1 cellular context compared by ENCODE assay signal in the genomic region with DNA sequence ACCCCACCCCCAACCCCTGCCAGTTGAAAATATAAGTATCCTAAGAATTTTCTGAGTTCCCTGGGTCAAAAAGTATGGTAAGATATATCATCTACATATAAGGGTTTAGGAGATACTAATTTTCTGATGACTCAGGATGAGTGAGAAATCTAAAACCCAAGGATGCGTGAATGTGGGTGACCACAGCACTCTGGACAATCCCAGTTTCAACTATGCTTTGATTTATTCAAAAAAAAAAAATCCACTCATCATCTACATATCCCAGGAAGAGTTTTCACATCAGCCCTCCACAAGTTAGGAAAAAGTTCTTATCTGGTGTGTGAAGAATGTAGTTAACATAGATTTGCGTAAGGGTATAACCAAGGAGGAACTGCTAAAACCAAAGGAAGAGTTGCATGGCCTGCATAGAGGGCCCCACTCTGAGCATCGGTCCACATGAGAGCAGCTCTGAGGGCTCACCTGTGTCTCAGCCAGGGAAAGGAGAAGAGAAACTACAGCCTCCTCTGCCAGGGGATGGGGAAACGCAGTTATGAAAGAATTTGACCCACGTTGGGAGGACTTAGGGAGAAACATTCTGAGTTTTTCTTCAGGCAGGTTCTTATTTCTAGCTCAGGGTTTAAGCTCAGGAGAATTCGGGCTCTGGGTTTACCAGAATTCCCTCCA.
TF ChIP-seq lines count a peak whose summit lies in the region.

No MANE protein-coding gene starts in this region.

TF ChIP-seq in K562, 482 proteins besides CTCF, POLR2A, EP300 and RAD21 (continues in another document):
- TF ChIP-seq HMG20B (CRISPR knock-in tag; IDR thresholded peaks at IDR 0.05) = no peak
- 0 out of 2 replicates have a peak, but pooled peaks have one; percentile 12 for TF ChIP-seq NFE2 (IDR thresholded peaks at IDR 0.05; ENCODE audit: low read depth)
- no peak for TF ChIP-seq ZNF780A (CRISPR knock-in tag; IDR thresholded peaks at IDR 0.05)
- TF ChIP-seq ZNF707 (CRISPR knock-in tag; conservative IDR thresholded peaks at IDR 0.05) = no peak
- TF ChIP-seq, protein P1, sequence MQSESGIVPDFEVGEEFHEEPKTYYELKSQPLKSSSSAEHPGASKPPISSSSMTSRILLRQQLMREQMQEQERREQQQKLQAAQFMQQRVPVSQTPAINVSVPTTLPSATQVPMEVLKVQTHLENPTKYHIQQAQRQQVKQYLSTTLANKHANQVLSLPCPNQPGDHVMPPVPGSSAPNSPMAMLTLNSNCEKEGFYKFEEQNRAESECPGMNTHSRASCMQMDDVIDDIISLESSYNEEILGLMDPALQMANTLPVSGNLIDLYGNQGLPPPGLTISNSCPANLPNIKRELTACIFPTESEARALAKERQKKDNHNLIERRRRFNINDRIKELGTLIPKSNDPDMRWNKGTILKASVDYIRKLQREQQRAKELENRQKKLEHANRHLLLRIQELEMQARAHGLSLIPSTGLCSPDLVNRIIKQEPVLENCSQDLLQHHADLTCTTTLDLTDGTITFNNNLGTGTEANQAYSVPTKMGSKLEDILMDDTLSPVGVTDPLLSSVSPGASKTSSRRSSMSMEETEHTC (IDR thresholded peaks at IDR 0.05) = no peak
- TF ChIP-seq, protein P2, sequence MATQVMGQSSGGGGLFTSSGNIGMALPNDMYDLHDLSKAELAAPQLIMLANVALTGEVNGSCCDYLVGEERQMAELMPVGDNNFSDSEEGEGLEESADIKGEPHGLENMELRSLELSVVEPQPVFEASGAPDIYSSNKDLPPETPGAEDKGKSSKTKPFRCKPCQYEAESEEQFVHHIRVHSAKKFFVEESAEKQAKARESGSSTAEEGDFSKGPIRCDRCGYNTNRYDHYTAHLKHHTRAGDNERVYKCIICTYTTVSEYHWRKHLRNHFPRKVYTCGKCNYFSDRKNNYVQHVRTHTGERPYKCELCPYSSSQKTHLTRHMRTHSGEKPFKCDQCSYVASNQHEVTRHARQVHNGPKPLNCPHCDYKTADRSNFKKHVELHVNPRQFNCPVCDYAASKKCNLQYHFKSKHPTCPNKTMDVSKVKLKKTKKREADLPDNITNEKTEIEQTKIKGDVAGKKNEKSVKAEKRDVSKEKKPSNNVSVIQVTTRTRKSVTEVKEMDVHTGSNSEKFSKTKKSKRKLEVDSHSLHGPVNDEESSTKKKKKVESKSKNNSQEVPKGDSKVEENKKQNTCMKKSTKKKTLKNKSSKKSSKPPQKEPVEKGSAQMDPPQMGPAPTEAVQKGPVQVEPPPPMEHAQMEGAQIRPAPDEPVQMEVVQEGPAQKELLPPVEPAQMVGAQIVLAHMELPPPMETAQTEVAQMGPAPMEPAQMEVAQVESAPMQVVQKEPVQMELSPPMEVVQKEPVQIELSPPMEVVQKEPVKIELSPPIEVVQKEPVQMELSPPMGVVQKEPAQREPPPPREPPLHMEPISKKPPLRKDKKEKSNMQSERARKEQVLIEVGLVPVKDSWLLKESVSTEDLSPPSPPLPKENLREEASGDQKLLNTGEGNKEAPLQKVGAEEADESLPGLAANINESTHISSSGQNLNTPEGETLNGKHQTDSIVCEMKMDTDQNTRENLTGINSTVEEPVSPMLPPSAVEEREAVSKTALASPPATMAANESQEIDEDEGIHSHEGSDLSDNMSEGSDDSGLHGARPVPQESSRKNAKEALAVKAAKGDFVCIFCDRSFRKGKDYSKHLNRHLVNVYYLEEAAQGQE (CRISPR knock-in tag; IDR thresholded peaks at IDR 0.05; ENCODE audit: low read depth) = no peak
- peak; percentile 56; the same call in 1 of the 2 replicates for TF ChIP-seq C11orf30 (IDR thresholded peaks at IDR 0.05; ENCODE audit: low read depth)
- no peak for TF ChIP-seq PHB (CRISPR knock-in tag; IDR thresholded peaks at IDR 0.05)
- no peak for TF ChIP-seq HDAC3 (IDR thresholded peaks at IDR 0.05; ENCODE audit: borderline replicate concordance, partially characterized antibody)
- no peak for TF ChIP-seq KDM1A (IDR thresholded peaks at IDR 0.05)
- no peak for TF ChIP-seq CBFB (CRISPR knock-in tag; IDR thresholded peaks at IDR 0.05)
- TF ChIP-seq, protein P3, sequence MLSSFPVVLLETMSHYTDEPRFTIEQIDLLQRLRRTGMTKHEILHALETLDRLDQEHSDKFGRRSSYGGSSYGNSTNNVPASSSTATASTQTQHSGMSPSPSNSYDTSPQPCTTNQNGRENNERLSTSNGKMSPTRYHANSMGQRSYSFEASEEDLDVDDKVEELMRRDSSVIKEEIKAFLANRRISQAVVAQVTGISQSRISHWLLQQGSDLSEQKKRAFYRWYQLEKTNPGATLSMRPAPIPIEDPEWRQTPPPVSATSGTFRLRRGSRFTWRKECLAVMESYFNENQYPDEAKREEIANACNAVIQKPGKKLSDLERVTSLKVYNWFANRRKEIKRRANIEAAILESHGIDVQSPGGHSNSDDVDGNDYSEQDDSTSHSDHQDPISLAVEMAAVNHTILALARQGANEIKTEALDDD (IDR thresholded peaks at IDR 0.05) = no peak
- TF ChIP-seq EZH2 (IDR thresholded peaks at IDR 0.05; ENCODE audit: borderline replicate concordance, low read depth, low read length) = no peak
- no peak for TF ChIP-seq NCOA1 (IDR thresholded peaks at IDR 0.05; ENCODE audit: low read depth)
- TF ChIP-seq HDAC2 (IDR thresholded peaks at IDR 0.05) = no peak
- TF ChIP-seq MAFK (IDR thresholded peaks at IDR 0.05; ENCODE audit: low read length) = peak; percentile 13; the same call in 1 of the 2 replicates
- no peak for TF ChIP-seq SRSF7 (optimal IDR thresholded peaks at IDR 0.05; ENCODE audit: low read depth, low read length)
- 0 out of 4 replicates have a peak, but pooled peaks of 1 of the 2 experiments have one; percentile 10 for TF ChIP-seq RCOR1 (IDR thresholded peaks at IDR 0.05; ENCODE audit: borderline replicate concordance in 1 of 2, low read depth in 2 of 2, low read length in 2 of 2)
- TF ChIP-seq, protein P4, sequence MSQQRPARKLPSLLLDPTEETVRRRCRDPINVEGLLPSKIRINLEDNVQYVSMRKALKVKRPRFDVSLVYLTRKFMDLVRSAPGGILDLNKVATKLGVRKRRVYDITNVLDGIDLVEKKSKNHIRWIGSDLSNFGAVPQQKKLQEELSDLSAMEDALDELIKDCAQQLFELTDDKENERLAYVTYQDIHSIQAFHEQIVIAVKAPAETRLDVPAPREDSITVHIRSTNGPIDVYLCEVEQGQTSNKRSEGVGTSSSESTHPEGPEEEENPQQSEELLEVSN (IDR thresholded peaks at IDR 0.05; ENCODE audit: borderline replicate concordance in 1 of 2, extremely low read depth in 1 of 2, insufficient read depth in 1 of 2, insufficient read length in 1 of 2, low read depth in 1 of 2, low read length in 1 of 2, poor library complexity in 1 of 2, severe bottlenecking in 1 of 2) = no peak
- TF ChIP-seq KLF16 (IDR thresholded peaks at IDR 0.05) = no peak
- no peak for TF ChIP-seq NFATC3 (IDR thresholded peaks at IDR 0.05)
- no peak for TF ChIP-seq ZNF764 (CRISPR knock-in tag; IDR thresholded peaks at IDR 0.05; ENCODE audit: low read depth)
- TF ChIP-seq TEAD4 (IDR thresholded peaks at IDR 0.05; ENCODE audit: low read length) = no peak
- no peak for TF ChIP-seq TEAD4 (CRISPR knock-in tag; IDR thresholded peaks at IDR 0.05; ENCODE audit: borderline replicate concordance)
- TF ChIP-seq MAFG (tag; conservative IDR thresholded peaks at IDR 0.05) = peak; percentile 55; the same call in 1 of the 2 replicates
- TF ChIP-seq MTA2 (IDR thresholded peaks at IDR 0.05; ENCODE audit: low read depth) = no peak
- TF ChIP-seq LEF1 (IDR thresholded peaks at IDR 0.05) = no peak
- TF ChIP-seq ZNF239 (CRISPR knock-in tag; IDR thresholded peaks at IDR 0.05) = no peak
- TF ChIP-seq, protein P5, sequence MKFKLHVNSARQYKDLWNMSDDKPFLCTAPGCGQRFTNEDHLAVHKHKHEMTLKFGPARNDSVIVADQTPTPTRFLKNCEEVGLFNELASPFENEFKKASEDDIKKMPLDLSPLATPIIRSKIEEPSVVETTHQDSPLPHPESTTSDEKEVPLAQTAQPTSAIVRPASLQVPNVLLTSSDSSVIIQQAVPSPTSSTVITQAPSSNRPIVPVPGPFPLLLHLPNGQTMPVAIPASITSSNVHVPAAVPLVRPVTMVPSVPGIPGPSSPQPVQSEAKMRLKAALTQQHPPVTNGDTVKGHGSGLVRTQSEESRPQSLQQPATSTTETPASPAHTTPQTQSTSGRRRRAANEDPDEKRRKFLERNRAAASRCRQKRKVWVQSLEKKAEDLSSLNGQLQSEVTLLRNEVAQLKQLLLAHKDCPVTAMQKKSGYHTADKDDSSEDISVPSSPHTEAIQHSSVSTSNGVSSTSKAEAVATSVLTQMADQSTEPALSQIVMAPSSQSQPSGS (CRISPR knock-in tag; IDR thresholded peaks at IDR 0.05) = no peak
- TF ChIP-seq, protein P6, sequence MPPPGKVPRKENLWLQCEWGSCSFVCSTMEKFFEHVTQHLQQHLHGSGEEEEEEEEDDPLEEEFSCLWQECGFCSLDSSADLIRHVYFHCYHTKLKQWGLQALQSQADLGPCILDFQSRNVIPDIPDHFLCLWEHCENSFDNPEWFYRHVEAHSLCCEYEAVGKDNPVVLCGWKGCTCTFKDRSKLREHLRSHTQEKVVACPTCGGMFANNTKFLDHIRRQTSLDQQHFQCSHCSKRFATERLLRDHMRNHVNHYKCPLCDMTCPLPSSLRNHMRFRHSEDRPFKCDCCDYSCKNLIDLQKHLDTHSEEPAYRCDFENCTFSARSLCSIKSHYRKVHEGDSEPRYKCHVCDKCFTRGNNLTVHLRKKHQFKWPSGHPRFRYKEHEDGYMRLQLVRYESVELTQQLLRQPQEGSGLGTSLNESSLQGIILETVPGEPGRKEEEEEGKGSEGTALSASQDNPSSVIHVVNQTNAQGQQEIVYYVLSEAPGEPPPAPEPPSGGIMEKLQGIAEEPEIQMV (tag; conservative IDR thresholded peaks at IDR 0.05; ENCODE audit: low read depth) = no peak
- no peak for TF ChIP-seq HNRNPH1 (optimal IDR thresholded peaks at IDR 0.05; ENCODE audit: low read depth, low read length)
- no peak for TF ChIP-seq ZNF174 (CRISPR knock-in tag; IDR thresholded peaks at IDR 0.05)
- TF ChIP-seq, protein P7, sequence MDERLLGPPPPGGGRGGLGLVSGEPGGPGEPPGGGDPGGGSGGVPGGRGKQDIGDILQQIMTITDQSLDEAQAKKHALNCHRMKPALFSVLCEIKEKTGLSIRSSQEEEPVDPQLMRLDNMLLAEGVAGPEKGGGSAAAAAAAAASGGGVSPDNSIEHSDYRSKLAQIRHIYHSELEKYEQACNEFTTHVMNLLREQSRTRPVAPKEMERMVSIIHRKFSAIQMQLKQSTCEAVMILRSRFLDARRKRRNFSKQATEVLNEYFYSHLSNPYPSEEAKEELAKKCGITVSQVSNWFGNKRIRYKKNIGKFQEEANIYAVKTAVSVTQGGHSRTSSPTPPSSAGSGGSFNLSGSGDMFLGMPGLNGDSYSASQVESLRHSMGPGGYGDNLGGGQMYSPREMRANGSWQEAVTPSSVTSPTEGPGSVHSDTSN (CRISPR knock-in tag; IDR thresholded peaks at IDR 0.05; ENCODE audit: low read depth) = no peak
- TF ChIP-seq, protein P7 (tag; conservative IDR thresholded peaks at IDR 0.05; ENCODE audit: low read depth) = no peak
- no peak for TF ChIP-seq SMARCA4 (IDR thresholded peaks at IDR 0.05)
- TF ChIP-seq PRMT5 (CRISPR knock-in tag; IDR thresholded peaks at IDR 0.05) = no peak
- no peak for TF ChIP-seq ESRRA (IDR thresholded peaks at IDR 0.05; ENCODE audit: borderline replicate concordance, low read depth)
- TF ChIP-seq, protein P8, sequence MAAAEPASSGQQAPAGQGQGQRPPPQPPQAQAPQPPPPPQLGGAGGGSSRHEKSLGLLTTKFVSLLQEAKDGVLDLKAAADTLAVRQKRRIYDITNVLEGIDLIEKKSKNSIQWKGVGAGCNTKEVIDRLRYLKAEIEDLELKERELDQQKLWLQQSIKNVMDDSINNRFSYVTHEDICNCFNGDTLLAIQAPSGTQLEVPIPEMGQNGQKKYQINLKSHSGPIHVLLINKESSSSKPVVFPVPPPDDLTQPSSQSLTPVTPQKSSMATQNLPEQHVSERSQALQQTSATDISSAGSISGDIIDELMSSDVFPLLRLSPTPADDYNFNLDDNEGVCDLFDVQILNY (CRISPR knock-in tag; IDR thresholded peaks at IDR 0.05) = no peak
- no peak for TF ChIP-seq PCBP2 (IDR thresholded peaks at IDR 0.05; ENCODE audit: low read depth, low read length, poor library complexity, severe bottlenecking)
- TF ChIP-seq ZNF146 (CRISPR knock-in tag; IDR thresholded peaks at IDR 0.05; ENCODE audit: unreplicated experiment) = no peak
- no peak for TF ChIP-seq DMBX1 (CRISPR knock-in tag; IDR thresholded peaks at IDR 0.05; ENCODE audit: borderline replicate concordance)
- TF ChIP-seq SMC3 (conservative IDR thresholded peaks at IDR 0.05; ENCODE audit: insufficient read depth, low read depth, low read length) = no peak
- TF ChIP-seq, protein P9, sequence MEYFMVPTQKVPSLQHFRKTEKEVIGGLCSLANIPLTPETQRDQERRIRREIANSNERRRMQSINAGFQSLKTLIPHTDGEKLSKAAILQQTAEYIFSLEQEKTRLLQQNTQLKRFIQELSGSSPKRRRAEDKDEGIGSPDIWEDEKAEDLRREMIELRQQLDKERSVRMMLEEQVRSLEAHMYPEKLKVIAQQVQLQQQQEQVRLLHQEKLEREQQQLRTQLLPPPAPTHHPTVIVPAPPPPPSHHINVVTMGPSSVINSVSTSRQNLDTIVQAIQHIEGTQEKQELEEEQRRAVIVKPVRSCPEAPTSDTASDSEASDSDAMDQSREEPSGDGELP (CRISPR knock-in tag; IDR thresholded peaks at IDR 0.05; ENCODE audit: borderline replicate concordance) = no peak
- no peak for TF ChIP-seq POLR2AphosphoS2 (IDR thresholded peaks at IDR 0.05; ENCODE audit: low read length)
- TF ChIP-seq MECOM (CRISPR knock-in tag; IDR thresholded peaks at IDR 0.05) = no peak
- no peak for TF ChIP-seq CEBPB (tag; IDR thresholded peaks at IDR 0.05)
- no peak for TF ChIP-seq FOXJ2 (tag; IDR thresholded peaks at IDR 0.05)
- TF ChIP-seq PHF20 (IDR thresholded peaks at IDR 0.05; ENCODE audit: partially characterized antibody) = no peak
- TF ChIP-seq ZNF311 (CRISPR knock-in tag; IDR thresholded peaks at IDR 0.05) = no peak
- TF ChIP-seq, protein P10, sequence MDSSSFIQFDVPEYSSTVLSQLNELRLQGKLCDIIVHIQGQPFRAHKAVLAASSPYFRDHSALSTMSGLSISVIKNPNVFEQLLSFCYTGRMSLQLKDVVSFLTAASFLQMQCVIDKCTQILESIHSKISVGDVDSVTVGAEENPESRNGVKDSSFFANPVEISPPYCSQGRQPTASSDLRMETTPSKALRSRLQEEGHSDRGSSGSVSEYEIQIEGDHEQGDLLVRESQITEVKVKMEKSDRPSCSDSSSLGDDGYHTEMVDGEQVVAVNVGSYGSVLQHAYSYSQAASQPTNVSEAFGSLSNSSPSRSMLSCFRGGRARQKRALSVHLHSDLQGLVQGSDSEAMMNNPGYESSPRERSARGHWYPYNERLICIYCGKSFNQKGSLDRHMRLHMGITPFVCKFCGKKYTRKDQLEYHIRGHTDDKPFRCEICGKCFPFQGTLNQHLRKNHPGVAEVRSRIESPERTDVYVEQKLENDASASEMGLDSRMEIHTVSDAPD (CRISPR knock-in tag; IDR thresholded peaks at IDR 0.05) = no peak
